Comparison of ENCODE assay signal across 14 cellular contexts in the genomic region with DNA sequence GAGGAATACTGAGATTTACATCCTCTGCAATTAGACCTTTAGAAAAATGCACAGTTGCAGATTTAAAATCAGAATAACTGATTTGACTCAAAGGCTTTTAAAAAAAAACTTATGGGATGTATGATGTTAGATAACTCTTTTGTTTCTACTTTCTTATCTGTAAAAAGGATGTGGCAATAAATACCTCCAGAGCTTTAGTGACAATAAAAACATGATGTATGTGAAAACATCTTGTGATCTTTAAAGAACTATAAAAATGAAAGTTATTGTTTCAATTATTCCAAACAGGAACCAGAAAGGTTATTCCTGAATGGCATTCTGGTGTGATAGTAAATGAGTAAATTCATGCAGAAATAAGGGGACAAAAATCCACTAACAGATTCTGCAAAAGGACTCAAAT.
"Had no signal": no experiment of that assay in that cellular context is flagged by ENCODE, and none has a peak within 500 bp of the region (broad histone marks: within the 10 kb centered on the region; RNA-seq: fewer than 3 reads in every experiment).

No MANE protein-coding gene starts in this region.

- ATAC-seq: heart left ventricle; naive thymus-derived CD4-positive, alpha-beta T cell had no signal

- H3K4me1 ChIP-seq: colonic mucosa, heart left ventricle, stomach had no signal

- H3K27ac Mint-ChIP-seq: naive thymus-derived CD4-positive, alpha-beta T cell; nephron progenitor cell had no signal

- H3K9me3 ChIP-seq: colonic mucosa, heart left ventricle had no signal

- H3K36me3 Mint-ChIP-seq: naive thymus-derived CD4-positive, alpha-beta T cell had no signal

- H3K36me3 ChIP-seq: colonic mucosa, heart left ventricle, stomach had no signal

- DNase-seq: colonic mucosa; dermis blood vessel endothelial cell; heart left ventricle; hypothalamus; kidney glomerular epithelial cell; mesendoderm; naive thymus-derived CD4-positive, alpha-beta T cell; nephron progenitor cell; posterior cingulate gyrus; small intestine; stimulated activated CD4-positive, alpha-beta T cell treated with anti-CD3 and anti-CD28 coated beads, Interleukin-12 subunit alpha, Interleukin-12 subunit beta, amount 100 ng/mL, for 4 hours; stimulated activated naive CD4-positive, alpha-beta T cell; stomach; trophoblast cell had no signal

- H3K27ac ChIP-seq: colonic mucosa, heart left ventricle, stomach had no signal

- H3K27me3 ChIP-seq: colonic mucosa, heart left ventricle, stomach had no signal

- H3K4me3 ChIP-seq: colonic mucosa, heart left ventricle, stomach had no signal

- H3K4me1 Mint-ChIP-seq: naive thymus-derived CD4-positive, alpha-beta T cell; nephron progenitor cell had no signal

- H3K4me3 Mint-ChIP-seq: naive thymus-derived CD4-positive, alpha-beta T cell; nephron progenitor cell had no signal

- H3K27me3 Mint-ChIP-seq: naive thymus-derived CD4-positive, alpha-beta T cell had no signal

- H3K9me3 Mint-ChIP-seq: nephron progenitor cell had no signal
